ENCODE assay signal across 8 cellular contexts in genomic region chr19:45884682-45885555, GRCh38. TPM values are rescaled to one million over a fixed set of nuclear protein-coding genes. Genes with fewer than 3 reads are reported as not detected.
A peak's percentile ranks its signal among the peaks of the same experiment; 100 is the strongest.
DNase-seq lines count a peak whose midpoint lies in the region; ATAC-seq, FAIRE-seq and TF ChIP-seq lines count a peak whose summit lies in the region.

No MANE protein-coding gene starts in this region.

- H3K14ac ChIP-seq in H1 (ENCODE audit: insufficient read length): no peak overlapping the region

- no peak for DNase-seq in GM12864 (ENCODE audit: low read depth)
- no peak for DNase-seq in PC-3
- no peak for DNase-seq in H1 (ENCODE audit: low read depth in 1 of 2, low spot score in 2 of 2)
- DNase-seq in cerebellum (ENCODE audit: low spot score): no peak
- DNase-seq in NCI-H1930 (lab: John Stamatoyannopoulos, UW): no peak

- H3K9me2 ChIP-seq in PC-3 (replicated peaks; ENCODE audit: low read length): no peaks in the 10 kb centered on the region

- FAIRE-seq in H1 (lab: Jason Lieb, UNC): no peak

- CTCF ChIA-PET in PC-3 (lab: Charles Lee) (interaction anchor here (1.2 kb wide), 1 partner anchor 21 kb away, joined by 9 read pairs; the partner anchor contains the start of genes FOXA3 and SYMPK), H1 (lab: Charles Lee; ENCODE audit: partially characterized antibody) (interaction anchor here (0.7 to 10.7 kb wide), 8 partner anchors 16 to 103 kb away, joined by 3 to 208 read pairs (median 4); partner anchors contain the start of genes DMPK, FOXA3, MYPOP and SYMPK)

- H4K20me1 ChIP-seq in PC-3 (ENCODE audit: low read length): peaks cover 3% of the 10 kb centered on the region; the same call in 1 of the 2 replicates
- H4K20me1 ChIP-seq in H1 (replicated peaks in 1 of 2; ENCODE audit: control insufficient read depth in 1 of 2, insufficient read depth in 2 of 2, low read length in 2 of 2): peaks cover 3 to 12% of the 10 kb centered on the region in 2 experiments

- no peak for TF ChIP-seq POLR2A in H1 (IDR thresholded peaks at IDR 0.05; ENCODE audit: control extremely low read depth in 1 of 2, low read depth in 2 of 2, low read length in 2 of 2)

- H2AFZ ChIP-seq in PC-3 (ENCODE audit: low read length) (peak overlapping the region; percentile 96; the same call in 1 of the 2 replicates), H1 (ENCODE audit: low read length) (no peak overlapping the region), neuron (ENCODE audit: low read depth, low read length) (no peak overlapping the region)

- H3K4me1 ChIP-seq in PC-3 (ENCODE audit: insufficient read depth, low read length) (peaks cover 15% of the 10 kb centered on the region; the same call in 1 of the 2 replicates), H1 (replicated peaks in 1 of 4; ENCODE audit: control insufficient read depth in 3 of 4, insufficient read depth in 4 of 4, low read length in 3 of 4) (peaks cover 6 to 28% (median 18%) of the 10 kb centered on the region in 4 experiments), neuron (ENCODE audit: insufficient read depth, low read length) (peaks cover 20% of the 10 kb centered on the region)

- H3K79me1 ChIP-seq in H1 (ENCODE audit: low read depth, low read length): 0 out of 2 replicates have a peak, but pooled peaks cover 2% of the 10 kb centered on the region

- no peak overlapping the region for H2BK15ac ChIP-seq in H1 (ENCODE audit: low read length)

- H2BK120ac ChIP-seq in H1 (replicated peaks; ENCODE audit: low read depth, low read length): no peak overlapping the region

- no peak for TF ChIP-seq RAD21 in H1 (IDR thresholded peaks at IDR 0.05 in 1 of 2, conservative IDR thresholded peaks at IDR 0.05 in 1 of 2; ENCODE audit: low read depth in 2 of 2, low read length in 2 of 2)

- peak overlapping the region; percentile 100 for H3K27ac ChIP-seq in 22Rv1
- peak overlapping the region; percentile 68; the same call in 1 of the 2 replicates for H3K27ac ChIP-seq in PC-3 (ENCODE audit: low read length)
- no peak overlapping the region for H3K27ac ChIP-seq in H1 (ENCODE audit: low read depth, low read length)

- TSS peak; percentile 48 for BruUV-seq in PC-3 (replicated peaks; lab: Mats Ljungman, UMichigan)

- H3K27me3 ChIP-seq in PC-3 (ENCODE audit: low read length) (no peaks in the 10 kb centered on the region), H1 (replicated peaks in 1 of 4; ENCODE audit: control insufficient read depth in 3 of 4, extremely low read depth in 1 of 4, insufficient read depth in 3 of 4, low read length in 3 of 4) (no peaks in the 10 kb centered on the region), neuron (ENCODE audit: insufficient read depth, low read length) (no peaks in the 10 kb centered on the region)

- peak overlapping the region; percentile 81 for H3K9ac ChIP-seq in PC-3 (ENCODE audit: low read length)
- H3K9ac ChIP-seq in H1 (replicated peaks in 1 of 4; ENCODE audit: extremely low read depth in 1 of 4, low read depth in 3 of 4, low read length in 3 of 4): peak overlapping the region in 2 of 4 experiments; percentile 71 to 75; a peak in 3 of 7 replicates

- no peak for TF ChIP-seq CTCF in 22Rv1 (IDR thresholded peaks at IDR 0.05)
- no peak for TF ChIP-seq CTCF in GM12864 (IDR thresholded peaks at IDR 0.05; ENCODE audit: low read depth, low read length, missing control alignments)
- no peak for TF ChIP-seq CTCF in PC-3 (conservative IDR thresholded peaks at IDR 0.05; ENCODE audit: low read depth, low read length)
- TF ChIP-seq CTCF in H1 (IDR thresholded peaks at IDR 0.05; ENCODE audit: control extremely low read depth in 1 of 3, insufficient read depth in 1 of 3, low read depth in 1 of 3, low read length in 3 of 3): no peak

- H3K4me3 ChIP-seq in GM12864 (ENCODE audit: low read depth, low read length) (peak overlapping the region; percentile 60), PC-3 (ENCODE audit: low read length) (peak overlapping the region; percentile 78), H1 (ENCODE audit: extremely low read depth in 1 of 4, insufficient read depth in 2 of 4, low read depth in 3 of 4, low read length in 4 of 4) (peak overlapping the region; percentile 71 to 80 (median 78)), neuron (ENCODE audit: low read length) (peak overlapping the region; percentile 74)

- 0 out of 2 replicates have a peak overlapping the region, but pooled peaks have one; percentile 27 for H2BK12ac ChIP-seq in H1 (ENCODE audit: low read depth, low read length)

- no peak for TF ChIP-seq EP300 in H1 (IDR thresholded peaks at IDR 0.05; ENCODE audit: borderline replicate concordance in 1 of 2, low read depth in 2 of 2, low read length in 2 of 2)

- H3K4ac ChIP-seq in H1 (replicated peaks; ENCODE audit: insufficient read length, low read depth, low read length): no peak overlapping the region

- H3K4me2 ChIP-seq in PC-3 (ENCODE audit: low read length): peak overlapping the region; percentile 90
- peak overlapping the region; percentile 49 to 76 for H3K4me2 ChIP-seq in H1 (ENCODE audit: insufficient read depth in 1 of 2, low read depth in 2 of 2, low read length in 2 of 2)

- H4K8ac ChIP-seq in H1 (ENCODE audit: extremely low read depth, insufficient read depth, low read length): peak overlapping the region; percentile 81

- no peak overlapping the region for H2AK5ac ChIP-seq in H1 (ENCODE audit: low read depth, low read length)

- no peak overlapping the region for H2BK20ac ChIP-seq in H1 (ENCODE audit: low read length)

- WGBS in H1 (ENCODE audit: extremely low coverage in 1 of 2, insufficient coverage in 1 of 2, insufficient read length in 1 of 2, insufficient replicate concordance in 2 of 2, low coverage in 1 of 2, low lambda C conversion rate in 2 of 2, missing lambda C conversion rate in 1 of 2), 2 experiments: 64% methylated on average over 61 of the region's 72 CpGs; no CpG with 5 or more reads in 1 of the 2 experiments

- H3K79me2 ChIP-seq in PC-3 (ENCODE audit: low read length) (peaks cover 21% of the 10 kb centered on the region), H1 (ENCODE audit: control insufficient read depth in 1 of 2, insufficient read depth in 2 of 2, low read length in 2 of 2) (no peaks in the 10 kb centered on the region; a peak in 1 of 4 replicates)

- no peaks in the 10 kb centered on the region for H3F3A ChIP-seq in PC-3 (ENCODE audit: low read length, unreplicated experiment)

- no peak overlapping the region for H2BK5ac ChIP-seq in H1 (ENCODE audit: low read depth, low read length)

- no peak overlapping the region; the same call in none of the 2 replicates for H3K18ac ChIP-seq in H1 (ENCODE audit: extremely low read depth, low read length)

- H3K23ac ChIP-seq in H1 (ENCODE audit: insufficient read length): no peak overlapping the region

- intact Hi-C loops in PC-3 (cut with micrococcal nuclease): no loop called here

- H4K5ac ChIP-seq in H1 (ENCODE audit: insufficient read length, low read depth, low read length): no peak overlapping the region

- H3K56ac ChIP-seq in H1 (replicated peaks; ENCODE audit: insufficient read length, low read depth, low read length): no peak overlapping the region

- H3K36me3 ChIP-seq in PC-3 (ENCODE audit: low read depth, low read length): peaks cover 2% of the 10 kb centered on the region; the same call in 1 of the 2 replicates
- H3K36me3 ChIP-seq in H1 (ENCODE audit: control insufficient read depth in 2 of 4, insufficient read depth in 4 of 4, low read length in 3 of 4): peaks cover 0 to 7% (median 0%) of the 10 kb centered on the region in 4 experiments; a peak in 1 of 8 replicates
- H3K36me3 ChIP-seq in neuron (ENCODE audit: insufficient read depth, low read length): peaks cover 16% of the 10 kb centered on the region

- peaks cover 11% of the 10 kb centered on the region; the same call in 1 of the 2 replicates for H3K23me2 ChIP-seq in H1 (ENCODE audit: low read depth, low read length)

- no peak overlapping the region for H4K91ac ChIP-seq in H1 (replicated peaks; ENCODE audit: insufficient read length, low read length)

- POLR2A ChIA-PET in PC-3 (lab: Charles Lee; ENCODE audit: unreplicated experiment) (no interaction called here), H1 (lab: Charles Lee; ENCODE audit: partially characterized antibody) (interaction anchor here (0.6 to 9.8 kb wide), 10 partner anchors 12 to 115 kb away, joined by 3 to 277 read pairs (median 4); partner anchors contain the start of genes DMWD, FOXA3, RSPH6A and SIX5)

- ATAC-seq in PC-3 (peak; percentile 5; the same call in 1 of the 2 replicates), GM19397 (IDR thresholded peaks at IDR 0.05; ENCODE audit: unreplicated experiment) (no peak)

- no peaks in the 10 kb centered on the region for H3K9me3 ChIP-seq in PC-3 (ENCODE audit: low read length)
- no peaks in the 10 kb centered on the region for H3K9me3 ChIP-seq in H1 (ENCODE audit: insufficient read depth in 2 of 2, low read depth in 1 of 2, low read length in 1 of 2)
- H3K9me3 ChIP-seq in neuron (ENCODE audit: low read length): no peaks in the 10 kb centered on the region

RNA-seq across cellular contexts. Expression of gene IRF2BP1, which starts 1.0 kb away (rescaled TPM):
- total RNA-seq in PC-3 (2014; rRNA removed) (31.5 and 38.6 TPM in 2 replicates), cerebellum (18.1 TPM)
- 24.4 and 25.3 TPM in 2 replicates for total RNA-seq in H1 (2021; fragmentation: NEBNext Ultra II Directional; extraction: Animal tissue kit (Norgen Biotek cat#: 25700))
- 12.1 and 22.1 TPM in 2 replicates for polyA plus RNA-seq in H1 (2011; rRNA removed)
- polyA plus RNA-seq in H1 (2011; cell fraction: cytosol; rRNA removed): 14.9 TPM
- 16.2 TPM for polyA plus RNA-seq in H1 (2011; cell fraction: nucleus; rRNA removed)
- 9.9 to 15.9 TPM (median 13.9 TPM) in 4 replicates for polyA plus RNA-seq in H1 (2012, experiment 1 of 2)
- polyA plus RNA-seq in H1 (2012, experiment 2 of 2): 14.7 TPM
- 9.6 TPM for polyA plus RNA-seq in H1 (2013, experiment 1 of 2)
- 8.2 TPM for polyA plus RNA-seq in H1 (2013, experiment 2 of 2)
- polyA minus RNA-seq in H1 (2011; rRNA and poly(A)+ RNA removed): 4.6 and 5.9 TPM in 2 replicates
- polyA minus RNA-seq in H1 (2011; cell fraction: cytosol; rRNA and poly(A)+ RNA removed): 15.4 TPM
- polyA minus RNA-seq in H1 (2011; cell fraction: nucleus; rRNA and poly(A)+ RNA removed): 19.1 TPM

RNA-seq across cellular contexts. Expression of gene MYPOP, which starts 17.5 kb away (rescaled TPM):
- 5.4 and 12.0 TPM in 2 replicates for total RNA-seq in PC-3 (2014; rRNA removed)
- 11.1 and 12.6 TPM in 2 replicates for total RNA-seq in H1 (2021; fragmentation: NEBNext Ultra II Directional; extraction: Animal tissue kit (Norgen Biotek cat#: 25700))
- polyA plus RNA-seq in H1 (2011; rRNA removed): 3.2 and 5.8 TPM in 2 replicates
- 2.2 TPM for polyA plus RNA-seq in H1 (2011; cell fraction: cytosol; rRNA removed)
- 6.4 TPM for polyA plus RNA-seq in H1 (2011; cell fraction: nucleus; rRNA removed)
- 7.3 to 9.2 TPM (median 8.6 TPM) in 4 replicates for polyA plus RNA-seq in H1 (2012, experiment 1 of 2)
- polyA plus RNA-seq in H1 (2012, experiment 2 of 2): 5.3 TPM
- 10.5 TPM for polyA plus RNA-seq in H1 (2013, experiment 1 of 2)
- polyA plus RNA-seq in H1 (2013, experiment 2 of 2): 10.1 TPM
- polyA minus RNA-seq in H1 (2011; rRNA and poly(A)+ RNA removed): 0.54 and 0.79 TPM in 2 replicates
- polyA minus RNA-seq in H1 (2011; cell fraction: cytosol; rRNA and poly(A)+ RNA removed): 2.7 TPM
- polyA minus RNA-seq in H1 (2011; cell fraction: nucleus; rRNA and poly(A)+ RNA removed): 1.6 TPM
- 1.5 TPM for total RNA-seq in cerebellum

RNA-seq across cellular contexts. Expression of gene FOXA3, which starts 20.8 kb away (rescaled TPM):
- 0.33 and 0.40 TPM in 2 replicates for total RNA-seq in PC-3 (2014; rRNA removed)
- 20.2 and 21.7 TPM in 2 replicates for total RNA-seq in H1 (2021; fragmentation: NEBNext Ultra II Directional; extraction: Animal tissue kit (Norgen Biotek cat#: 25700))
- polyA plus RNA-seq in H1 (2011; rRNA removed): 40.1 and 49.1 TPM in 2 replicates
- polyA plus RNA-seq in H1 (2011; cell fraction: cytosol; rRNA removed): 30.1 TPM
- polyA plus RNA-seq in H1 (2011; cell fraction: nucleus; rRNA removed): 21.8 TPM
- polyA plus RNA-seq in H1 (2012, experiment 1 of 2): 15.5 to 25.3 TPM (median 20.3 TPM) in 4 replicates
- polyA plus RNA-seq in H1 (2012, experiment 2 of 2): 27.4 TPM
- 12.7 TPM for polyA plus RNA-seq in H1 (2013, experiment 1 of 2)
- polyA plus RNA-seq in H1 (2013, experiment 2 of 2): 12.4 TPM
- 32.3 and 37.8 TPM in 2 replicates for polyA minus RNA-seq in H1 (2011; rRNA and poly(A)+ RNA removed)
- 11.7 TPM for polyA minus RNA-seq in H1 (2011; cell fraction: cytosol; rRNA and poly(A)+ RNA removed)
- 12.9 TPM for polyA minus RNA-seq in H1 (2011; cell fraction: nucleus; rRNA and poly(A)+ RNA removed)
- total RNA-seq in cerebellum: not detected

RNA-seq across cellular contexts. Expression of gene SYMPK, which starts 22.0 kb away (rescaled TPM):
- total RNA-seq in PC-3 (2014; rRNA removed) (36.6 and 67.3 TPM in 2 replicates), cerebellum (27.1 TPM)
- total RNA-seq in H1 (2021; fragmentation: NEBNext Ultra II Directional; extraction: Animal tissue kit (Norgen Biotek cat#: 25700)): 81.5 and 93.6 TPM in 2 replicates
- polyA plus RNA-seq in H1 (2011; rRNA removed): 99.5 and 142 TPM in 2 replicates
- polyA plus RNA-seq in H1 (2011; cell fraction: cytosol; rRNA removed): 82.5 TPM
- polyA plus RNA-seq in H1 (2011; cell fraction: nucleus; rRNA removed): 217 TPM
- 87.2 to 105 TPM (median 88.9 TPM) in 4 replicates for polyA plus RNA-seq in H1 (2012, experiment 1 of 2)
- 66.3 TPM for polyA plus RNA-seq in H1 (2012, experiment 2 of 2)
- polyA plus RNA-seq in H1 (2013, experiment 1 of 2): 57.3 TPM
- polyA plus RNA-seq in H1 (2013, experiment 2 of 2): 50.3 TPM
- polyA minus RNA-seq in H1 (2011; rRNA and poly(A)+ RNA removed): 121 and 131 TPM in 2 replicates
- 65.9 TPM for polyA minus RNA-seq in H1 (2011; cell fraction: cytosol; rRNA and poly(A)+ RNA removed)
- 67.6 TPM for polyA minus RNA-seq in H1 (2011; cell fraction: nucleus; rRNA and poly(A)+ RNA removed)

RNA-seq across cellular contexts. Expression of gene NANOS2, which starts 29.7 kb away (rescaled TPM):
- total RNA-seq in PC-3 (2014; rRNA removed): not detected in 2 replicates
- not detected in 2 replicates for total RNA-seq in H1 (2021; fragmentation: NEBNext Ultra II Directional; extraction: Animal tissue kit (Norgen Biotek cat#: 25700))
- polyA plus RNA-seq in H1 (2011; rRNA removed): 0.20 and 0.24 TPM in 2 replicates
- 0.09 TPM for polyA plus RNA-seq in H1 (2011; cell fraction: cytosol; rRNA removed)
- polyA plus RNA-seq in H1 (2011; cell fraction: nucleus; rRNA removed): 0.56 TPM
- polyA plus RNA-seq in H1 (2012, experiment 1 of 2): 0.13 to 0.17 TPM in 2 of 4 replicates, not detected in the others
- polyA plus RNA-seq in H1 (2012, experiment 2 of 2): not detected
- 0.10 TPM for polyA plus RNA-seq in H1 (2013, experiment 1 of 2)
- polyA plus RNA-seq in H1 (2013, experiment 2 of 2): 0.06 TPM
- not detected in 2 replicates for polyA minus RNA-seq in H1 (2011; rRNA and poly(A)+ RNA removed)
- not detected for polyA minus RNA-seq in H1 (2011; cell fraction: cytosol; rRNA and poly(A)+ RNA removed)
- not detected for polyA minus RNA-seq in H1 (2011; cell fraction: nucleus; rRNA and poly(A)+ RNA removed)
- not detected for total RNA-seq in cerebellum

Comparison
In these comparisons a context has a peak if more than half of its experiments do, and no peak if none do; other contexts are left out.
1. RNA of gene FOXA3, which starts 20.8 kb away (total RNA-seq): 20.2 to 21.7 TPM in H1; 0.33 to 0.40 TPM in PC-3 and not detected in cerebellum (single experiment); every median in the first group is over 10 times any median in the second.
2. Peak in every context shown above with its lines, with median percentiles within 50 percentile points of each other: H3K4me3 ChIP-seq.